Comparison of ENCODE assay signal across 26 cellular contexts in the genomic region with DNA sequence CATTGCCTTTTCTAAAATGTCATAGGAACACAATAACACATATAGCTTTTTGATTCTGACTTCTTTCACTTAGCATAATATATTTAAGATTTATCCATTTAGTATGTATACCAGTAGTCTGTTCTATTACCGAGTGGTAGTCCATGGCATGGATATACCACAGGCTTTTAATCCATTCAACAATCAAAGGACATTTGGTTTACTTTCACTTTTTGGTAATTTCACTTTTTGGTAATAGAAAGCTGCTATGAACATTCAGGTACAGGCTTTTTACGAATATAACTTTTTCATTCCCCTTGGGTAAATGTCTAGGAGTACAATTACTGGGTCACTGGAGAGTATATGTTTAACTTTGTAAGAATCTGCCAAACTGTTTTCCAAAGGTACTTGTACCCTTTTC.
"Had no signal": no experiment of that assay in that cellular context is flagged by ENCODE, and none has a peak within 500 bp of the region (broad histone marks: within the 10 kb centered on the region; RNA-seq: fewer than 3 reads in every experiment).

No MANE protein-coding gene starts in this region.

- H3K27ac ChIP-seq: stomach, suprapubic skin, testis, thoracic aorta, thyroid gland, tibial artery, tibial nerve, transverse colon, upper lobe of left lung, upper lobe of right lung, uterus, vagina had no signal

- H3K4me3 ChIP-seq: stomach, suprapubic skin, testis, thoracic aorta, thyroid gland, tibial artery, tibial nerve, transverse colon, upper lobe of left lung, upper lobe of right lung, uterus, vagina had no signal

- H3K4me1 ChIP-seq: suprapubic skin, testis, thyroid gland, tibial artery, transverse colon, upper lobe of left lung, upper lobe of right lung, uterus, vagina had no signal

- DNase-seq: stimulated activated CD4-positive, alpha-beta T cell treated with anti-CD3 and anti-CD28 coated beads, Interleukin-2, amount 100 ng/mL, for 48 hours; stimulated activated CD4-positive, alpha-beta T cell treated with anti-CD3 and anti-CD28 coated beads, Interleukin-4, amount 100 ng/mL, for 1 hour; stimulated activated CD4-positive, alpha-beta T cell treated with anti-CD3 and anti-CD28 coated beads, Interleukin-4, amount 100 ng/mL, for 24 hours; stimulated activated CD4-positive, alpha-beta T cell treated with anti-CD3 and anti-CD28 coated beads, Interleukin-4, amount 100 ng/mL, for 4 hours; stimulated activated CD8-positive, alpha-beta memory T cell treated with anti-CD3 and anti-CD28 coated beads, Interleukin-4, amount 100 ng/mL, for 48 hours; stimulated activated naive B cell treated with anti-CD40 and anti-IgM and Interleukin-4, amounts not matched to agents 10 μg/mL and 1 μg/mL and 100 μg/mL, for 72 hours; stimulated activated naive CD4-positive, alpha-beta T cell; stimulated activated naive CD4-positive, alpha-beta T cell treated with Interleukin-2 at 50 U/mL for 16 hours; stimulated activated naive CD8-positive, alpha-beta T cell treated with anti-CD3 and anti-CD28 coated beads, Interleukin-15, amount 100 ng/mL, for 72 hours; stimulated activated naive CD8-positive, alpha-beta T cell treated with anti-CD3 and anti-CD28 coated beads, Interleukin-15, Interleukin-2, amounts not matched to agents 100 U/mL and 50 U/mL, for 24 hours; stomach; substantia nigra; testis; thyroid gland; tibial artery; transverse colon; trophoblast cell; upper lobe of left lung; upper lobe of right lung; uterus had no signal

- ATAC-seq: stimulated activated effector memory CD8-positive, alpha-beta T cell treated with anti-CD3 and anti-CD28 coated beads, Interleukin-12 subunit alpha, Interleukin-12 subunit beta, amount 100 ng/mL, for 72 hours; stimulated activated memory B cell treated with anti-CD40 and anti-IgM and Interleukin-4, amounts not matched to agents 10 μg/mL and 1 μg/mL and 100 μg/mL, for 72 hours; stimulated activated naive B cell treated with anti-CD40 and anti-IgM and Interleukin-4, amounts not matched to agents 10 μg/mL and 1 μg/mL and 100 μg/mL, for 72 hours; stimulated activated naive CD8-positive, alpha-beta T cell treated with anti-CD3 and anti-CD28 coated beads, Interleukin-15, amount 100 ng/mL, for 72 hours; stimulated activated naive CD8-positive, alpha-beta T cell treated with anti-CD3 and anti-CD28 coated beads, Interleukin-15, Interleukin-2, amounts not matched to agents 100 U/mL and 50 U/mL, for 24 hours; upper lobe of right lung had no signal

- H3K27me3 ChIP-seq: stomach, suprapubic skin, testis, thyroid gland, tibial artery, tibial nerve, transverse colon, upper lobe of left lung, upper lobe of right lung, uterus, vagina had no signal

- H3K36me3 ChIP-seq: stomach, suprapubic skin, thoracic aorta, thyroid gland, tibial artery, tibial nerve, transverse colon, upper lobe of left lung, upper lobe of right lung, uterus, vagina had no signal

- H3K9me3 ChIP-seq: stomach, suprapubic skin, testis, thoracic aorta, thyroid gland, tibial artery, transverse colon, upper lobe of left lung, upper lobe of right lung, uterus, vagina had no signal
